26 cellular contexts compared by ENCODE assay signal in the genomic region with DNA sequence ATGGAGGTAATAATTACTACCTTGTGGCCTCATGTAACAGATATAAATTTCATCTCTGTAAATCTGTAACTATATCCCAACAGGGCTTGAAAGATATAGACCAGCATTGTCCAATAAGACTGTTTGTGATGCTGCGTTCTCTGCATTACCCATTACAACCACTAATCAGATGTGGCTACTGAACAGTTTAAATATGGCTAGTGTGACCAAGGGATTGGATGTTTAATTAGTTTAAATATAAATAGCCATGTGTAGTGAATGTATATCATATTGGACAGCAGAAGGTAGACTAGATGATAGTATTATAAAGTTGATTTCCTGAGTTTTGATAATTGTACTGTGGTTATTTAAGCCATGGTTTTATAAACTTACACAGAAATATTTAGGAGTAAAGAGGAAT.
"Had no signal": no experiment of that assay in that cellular context is flagged by ENCODE, and none has a peak within 500 bp of the region (broad histone marks: within the 10 kb centered on the region; RNA-seq: fewer than 3 reads in every experiment).

No MANE protein-coding gene starts in this region.

- H3K4me3 Mint-ChIP-seq: activated T-cell treated with anti-CD3 and anti-CD28 coated beads, Interleukin-2, amount 50 U/mL, for 24 hours; activated T-helper 17 cell treated with anti-CD3 and anti-CD28 coated beads, Interleukin-2, amount 50 U/mL, for 72 hours; WTC11 had no signal

- H3K9me3 Mint-ChIP-seq: activated T-cell treated with anti-CD3 and anti-CD28 coated beads, Interleukin-2, amount 50 U/mL, for 24 hours had no signal

- ATAC-seq: activated naive CD4-positive, alpha-beta T cell treated with anti-CD3 and anti-CD28 coated beads, Interleukin-2, amount 50 U/mL, for 72 hours; activated T-helper 17 cell treated with anti-CD3 and anti-CD28 coated beads, Interleukin-2, amount 50 U/mL, for 72 hours; lower lobe of right lung; WTC11 had no signal

- DNase-seq: activated CD4-positive, alpha-beta T cell treated with anti-CD3 and anti-CD28 coated beads, Interleukin-2, amount 50 U/mL, for 4 hours; activated CD8-positive, alpha-beta memory T cell treated with anti-CD3 and anti-CD28 coated beads for 24 hours; activated CD8-positive, alpha-beta memory T cell treated with anti-CD3 and anti-CD28 coated beads, Interleukin-2, amount 50 U/mL, for 4 hours; activated T-cell treated with anti-CD3 and anti-CD28 coated beads, Interleukin-2, amount 50 U/mL, for 24 hours; cortex of kidney; erythroblast; foreskin fibroblast; kidney; lower lobe of right lung; naive B cell; occipital lobe; posterior cingulate gyrus; retina; sigmoid colon; spleen; stimulated activated CD4-positive, alpha-beta T cell treated with anti-CD3 and anti-CD28 coated beads, Interleukin-4, amount 100 ng/mL, for 1 hour; stimulated activated naive CD4-positive, alpha-beta T cell; testis; trophoblast cell had no signal

- H3K27ac Mint-ChIP-seq: activated naive CD4-positive, alpha-beta T cell treated with anti-CD3 and anti-CD28 coated beads, Interleukin-2, amount 50 U/mL, for 72 hours; activated T-cell treated with anti-CD3 and anti-CD28 coated beads, Interleukin-2, amount 50 U/mL, for 24 hours; activated T-helper 17 cell treated with anti-CD3 and anti-CD28 coated beads, Interleukin-2, amount 50 U/mL, for 72 hours; naive B cell; WTC11 had no signal

- H3K4me1 Mint-ChIP-seq: activated T-helper 17 cell treated with anti-CD3 and anti-CD28 coated beads, Interleukin-2, amount 50 U/mL, for 72 hours; naive B cell; WTC11 had no signal

- H3K27ac ChIP-seq: ascending aorta, lower lobe of right lung, sigmoid colon, spleen, testis, vagina had no signal

- FAIRE-seq: endometrium, TTC549 had no signal

- H3K36me3 ChIP-seq: ascending aorta, lower lobe of right lung, sigmoid colon, spleen, vagina had no signal

- H3K36me3 Mint-ChIP-seq: naive B cell, WTC11 had no signal

- H3K4me1 ChIP-seq: lower lobe of right lung, spleen, testis, vagina had no signal

- H3K27me3 ChIP-seq: ascending aorta, sigmoid colon, spleen, testis, vagina had no signal

- H3K9me3 ChIP-seq: ascending aorta, lower lobe of right lung, sigmoid colon, testis, vagina had no signal

- H3K4me3 ChIP-seq: ascending aorta, lower lobe of right lung, sigmoid colon, spleen, testis, vagina had no signal
